1 cellular context compared by ENCODE assay signal in the genomic region with DNA sequence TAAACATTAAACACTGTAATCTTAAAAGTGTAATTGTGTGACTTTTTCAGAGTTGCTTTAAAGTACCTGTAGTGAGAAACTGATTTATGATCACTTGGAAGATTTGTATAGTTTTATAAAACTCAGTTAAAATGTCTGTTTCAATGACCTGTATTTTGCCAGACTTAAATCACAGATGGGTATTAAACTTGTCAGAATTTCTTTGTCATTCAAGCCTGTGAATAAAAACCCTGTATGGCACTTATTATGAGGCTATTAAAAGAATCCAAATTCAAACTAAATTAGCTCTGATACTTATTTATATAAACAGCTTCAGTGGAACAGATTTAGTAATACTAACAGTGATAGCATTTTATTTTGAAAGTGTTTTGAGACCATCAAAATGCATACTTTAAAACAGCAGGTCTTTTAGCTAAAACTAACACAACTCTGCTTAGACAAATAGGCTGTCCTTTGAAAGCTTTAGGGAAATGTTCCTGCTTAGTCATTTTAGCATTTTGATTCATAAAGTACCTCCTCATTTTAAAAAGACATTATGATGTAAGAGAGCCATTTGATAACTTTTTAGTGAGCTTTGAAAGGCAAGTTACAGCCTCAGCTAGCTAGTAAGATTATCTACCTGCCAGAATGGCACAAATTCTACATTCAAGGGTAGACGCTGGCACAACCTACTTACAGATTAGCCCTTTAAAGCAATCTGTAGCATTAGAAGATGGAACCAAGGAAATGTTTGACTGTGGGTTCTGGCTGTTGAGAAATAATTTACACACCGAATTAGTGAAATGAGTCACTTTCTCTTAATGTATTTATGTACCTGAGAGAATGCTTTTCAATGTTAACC.
TF ChIP-seq lines count a peak whose summit lies in the region.

No MANE protein-coding gene starts in this region.

TF ChIP-seq in SK-N-SH, 30 proteins besides CTCF, POLR2A, EP300 and RAD21:
- TF ChIP-seq RXRA (IDR thresholded peaks at IDR 0.05; ENCODE audit: borderline replicate concordance, low read depth) (no peak), RFX5 (IDR thresholded peaks at IDR 0.05; ENCODE audit: low read length) (no peak), NRF1 (IDR thresholded peaks at IDR 0.05; ENCODE audit: low read depth, low read length) (no peak), RCOR1 (IDR thresholded peaks at IDR 0.05; ENCODE audit: low read length) (no peak), ELF1 (IDR thresholded peaks at IDR 0.05) (no peak), POLR2AphosphoS5 (IDR thresholded peaks at IDR 0.05; ENCODE audit: low read depth, low read length) (no peak), MEF2A (IDR thresholded peaks at IDR 0.05; ENCODE audit: borderline replicate concordance, low read depth) (no peak), FOXJ3 (CRISPR knock-in tag; IDR thresholded peaks at IDR 0.05) (no peak), TEAD4 (IDR thresholded peaks at IDR 0.05; ENCODE audit: borderline replicate concordance, insufficient read depth) (no peak), SIN3A (IDR thresholded peaks at IDR 0.05; ENCODE audit: borderline replicate concordance, low read depth, low read length) (no peak)
- TF ChIP-seq, protein P1, sequence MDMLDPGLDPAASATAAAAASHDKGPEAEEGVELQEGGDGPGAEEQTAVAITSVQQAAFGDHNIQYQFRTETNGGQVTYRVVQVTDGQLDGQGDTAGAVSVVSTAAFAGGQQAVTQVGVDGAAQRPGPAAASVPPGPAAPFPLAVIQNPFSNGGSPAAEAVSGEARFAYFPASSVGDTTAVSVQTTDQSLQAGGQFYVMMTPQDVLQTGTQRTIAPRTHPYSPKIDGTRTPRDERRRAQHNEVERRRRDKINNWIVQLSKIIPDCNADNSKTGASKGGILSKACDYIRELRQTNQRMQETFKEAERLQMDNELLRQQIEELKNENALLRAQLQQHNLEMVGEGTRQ (IDR thresholded peaks at IDR 0.05; ENCODE audit: borderline replicate concordance, low read depth, low read length), result no peak
- TF ChIP-seq, protein P2, sequence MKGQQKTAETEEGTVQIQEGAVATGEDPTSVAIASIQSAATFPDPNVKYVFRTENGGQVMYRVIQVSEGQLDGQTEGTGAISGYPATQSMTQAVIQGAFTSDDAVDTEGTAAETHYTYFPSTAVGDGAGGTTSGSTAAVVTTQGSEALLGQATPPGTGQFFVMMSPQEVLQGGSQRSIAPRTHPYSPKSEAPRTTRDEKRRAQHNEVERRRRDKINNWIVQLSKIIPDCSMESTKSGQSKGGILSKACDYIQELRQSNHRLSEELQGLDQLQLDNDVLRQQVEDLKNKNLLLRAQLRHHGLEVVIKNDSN (IDR thresholded peaks at IDR 0.05; ENCODE audit: borderline replicate concordance, low read depth), result no peak
- TF ChIP-seq, protein P3, sequence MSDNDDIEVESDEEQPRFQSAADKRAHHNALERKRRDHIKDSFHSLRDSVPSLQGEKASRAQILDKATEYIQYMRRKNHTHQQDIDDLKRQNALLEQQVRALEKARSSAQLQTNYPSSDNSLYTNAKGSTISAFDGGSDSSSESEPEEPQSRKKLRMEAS (IDR thresholded peaks at IDR 0.05; ENCODE audit: low read depth), result no peak
